In genomic region chr1:209627349-209628196, GRCh38 we compare ENCODE assay signal across 8 cellular contexts. TPM values are rescaled to one million over a fixed set of nuclear protein-coding genes. Genes with fewer than 3 reads are reported as not detected.
DNase-seq lines count a peak whose midpoint lies in the region; ATAC-seq and TF ChIP-seq lines count a peak whose summit lies in the region.

No MANE protein-coding gene starts in this region.

- ATAC-seq in GM18867 (IDR thresholded peaks at IDR 0.05; ENCODE audit: unreplicated experiment) = peak; percentile 86
- ATAC-seq in HG03103 (IDR thresholded peaks at IDR 0.05; ENCODE audit: low read depth, unreplicated experiment) = peak; percentile 75
- ATAC-seq in left colon = peak; percentile 57

- peak; percentile 97 for TF ChIP-seq CTCF in AG04449 (IDR thresholded peaks at IDR 0.05; ENCODE audit: insufficient read depth, low read length, missing control alignments)

- POLR2A ChIA-PET in AG04449 (lab: Yijun Ruan, JAX) = interaction anchor here (0.7 kb wide), 1 partner anchor 58 kb away, joined by 3 read pairs; no protein-coding TSS in a partner anchor

- no peak overlapping the region for H3K4me3 ChIP-seq in AG04449 (ENCODE audit: low read depth, low read length)

- intact Hi-C loops in left colon (cut with DNase I, micrococcal nuclease) = no loop called here

- CTCF ChIA-PET in AG04449 (lab: Yijun Ruan, JAX) = interaction anchor here (0.5 to 11.3 kb wide), 34 partner anchors 8 to 1620 kb away, joined by 3 to 300 read pairs (median 4); partner anchors contain the start of genes CAMK1G and HSD11B1

- DNase-seq in AG04449 (ENCODE audit: low read depth, low spot score) (no peak), NCI-H226 (peak; percentile 48), cerebellum (ENCODE audit: low spot score) (peak; percentile 67), left colon (peak; percentile 50 to 70)
- DNase-seq in activated CD4-positive, alpha-beta T cell treated with anti-CD3 and anti-CD28 coated beads for 24 hours (ENCODE audit: low read depth in 2 of 2) = peak; percentile 77 to 80
- DNase-seq in stimulated activated CD4-positive, alpha-beta T cell treated with anti-CD3 and anti-CD28 coated beads, Interleukin-4, amount 100 ng/mL, for 24 hours = peak; percentile 84

RNA-seq across cellular contexts. Expression of gene LAMB3, which starts 24.7 kb away (rescaled TPM):
- 1.00 TPM for total RNA-seq in cerebellum
- 100 to 1,000 TPM in 1 of 2 donors, 10 to 100 TPM in 1; 85.2 to 136 TPM for total RNA-seq in left colon

RNA-seq across cellular contexts. Expression of gene CAMK1G, which starts 44.1 kb away (rescaled TPM):
- total RNA-seq in cerebellum (1.8 TPM), left colon (under 1 TPM in 1 of 2 donors, not detected in 1; 0.17 TPM)

RNA-seq across cellular contexts. Expression of gene G0S2, which starts 47.6 kb away (rescaled TPM):
- total RNA-seq in cerebellum = 1.2 TPM
- total RNA-seq in left colon = 1 to 10 TPM; 4.4 to 5.9 TPM

Comparison
In these comparisons a context has a peak if more than half of its experiments do, and no peak if none do; other contexts are left out.
1. RNA of gene LAMB3, which starts 24.7 kb away (total RNA-seq): 85.2 to 136 TPM in left colon; 1.00 TPM in cerebellum (single experiment); every median in the first group is over 10 times any median in the second.
2. Peak in every context shown above with its lines, with median percentiles within 50 percentile points of each other: ATAC-seq.